In the genomic region with DNA sequence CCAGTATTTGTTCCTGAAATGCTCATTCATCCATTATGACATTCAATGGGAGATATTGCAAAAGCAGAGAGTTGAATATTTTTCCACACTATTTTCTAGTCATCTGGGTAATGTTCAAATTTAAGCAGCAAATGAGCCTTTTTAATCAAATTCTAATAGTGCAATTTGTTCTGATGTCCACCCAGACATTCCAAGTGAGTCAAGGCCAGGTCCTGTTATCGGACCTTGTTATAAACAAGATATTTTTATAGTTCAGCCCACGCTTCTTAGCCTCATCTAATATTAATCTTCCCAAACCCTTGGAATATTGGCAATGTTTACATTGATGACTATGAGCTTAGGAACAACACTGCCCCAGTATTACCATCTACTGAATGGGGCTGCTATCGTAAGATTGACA, we compare ENCODE assay signal across 24 cellular contexts.
"Had no signal": no experiment of that assay in that cellular context is flagged by ENCODE, and none has a peak within 500 bp of the region (broad histone marks: within the 10 kb centered on the region; RNA-seq: fewer than 3 reads in every experiment).

No MANE protein-coding gene starts in this region.

- H3K27ac ChIP-seq: body of pancreas, colonic mucosa had no signal

- H3K4me1 Mint-ChIP-seq: activated CD4-positive, alpha-beta T cell treated with anti-CD3 and anti-CD28 coated beads for 36 hours; activated CD4-positive, alpha-beta T cell treated with anti-CD3 and anti-CD28 coated beads, Interleukin-2, amount 10 ng/mL, durations not matched to agents 24 days and 14 days; activated naive CD4-positive, alpha-beta T cell treated with anti-CD3 and anti-CD28 coated beads, Interleukin-2, amount 10 ng/mL, durations not matched to agents 7 days and 5 days; activated naive CD8-positive, alpha-beta T cell treated with anti-CD3 and anti-CD28 coated beads, Interleukin-2, amount 10 ng/mL, durations not matched to agents 7 days and 5 days had no signal

- H3K36me3 Mint-ChIP-seq: activated CD4-positive, alpha-beta memory T cell treated with anti-CD3 and anti-CD28 coated beads for 36 hours; activated naive CD4-positive, alpha-beta T cell treated with anti-CD3 and anti-CD28 coated beads, Interleukin-2, amount 10 ng/mL, durations not matched to agents 7 days and 5 days; activated naive CD4-positive, alpha-beta T cell treated with anti-CD3 and anti-CD28 coated beads, Interleukin-2, amount 50 U/mL, for 72 hours; activated naive CD8-positive, alpha-beta T cell treated with anti-CD3 and anti-CD28 coated beads, Interleukin-2, amount 10 ng/mL, durations not matched to agents 7 days and 5 days had no signal

- H3K27ac Mint-ChIP-seq: activated CD4-positive, alpha-beta memory T cell treated with anti-CD3 and anti-CD28 coated beads for 36 hours; activated CD4-positive, alpha-beta T cell treated with anti-CD3 and anti-CD28 coated beads for 36 hours; activated CD4-positive, alpha-beta T cell treated with anti-CD3 and anti-CD28 coated beads, Interleukin-2, amount 10 ng/mL, durations not matched to agents 24 days and 14 days; activated CD8-positive, alpha-beta T cell treated with anti-CD3 and anti-CD28 coated beads, Interleukin-2, amount 10 ng/mL, durations not matched to agents 7 days and 5 days; activated naive CD4-positive, alpha-beta T cell treated with anti-CD3 and anti-CD28 coated beads, Interleukin-2, amount 10 ng/mL, durations not matched to agents 7 days and 5 days; activated naive CD4-positive, alpha-beta T cell treated with anti-CD3 and anti-CD28 coated beads, Interleukin-2, amount 50 U/mL, for 72 hours; activated naive CD8-positive, alpha-beta T cell treated with anti-CD3 and anti-CD28 coated beads, Interleukin-2, amount 10 ng/mL, durations not matched to agents 7 days and 5 days; activated T-cell treated with anti-CD3 and anti-CD28 coated beads, Interleukin-2, amount 50 U/mL, for 24 hours; activated T-cell treated with anti-CD3 and anti-CD28 coated beads, Interleukin-2, amount 50 U/mL, for 72 hours had no signal

- H3K27me3 ChIP-seq: body of pancreas, colonic mucosa had no signal

- H3K4me1 ChIP-seq: colonic mucosa had no signal

- DNase-seq: activated CD4-positive, alpha-beta memory T cell treated with anti-CD3 and anti-CD28 coated beads for 36 hours; activated CD4-positive, alpha-beta T cell treated with anti-CD3 and anti-CD28 coated beads for 36 hours; activated CD4-positive, alpha-beta T cell treated with anti-CD3 and anti-CD28 coated beads, Interleukin-2, amount 10 ng/mL, durations not matched to agents 24 days and 14 days; activated CD4-positive, CD25-positive, alpha-beta regulatory T cell; activated CD4-positive, CD25-positive, alpha-beta regulatory T cell treated with anti-CD3 and anti-CD28 coated beads, Interleukin-2, amount 50 U/mL, for 72 hours; activated CD8-positive, alpha-beta memory T cell treated with anti-CD3 and anti-CD28 coated beads, Interleukin-2, amount 50 U/mL, for 48 hours; activated CD8-positive, alpha-beta T cell treated with anti-CD3 and anti-CD28 coated beads, Interleukin-2, amount 10 ng/mL, durations not matched to agents 7 days and 5 days; activated gamma-delta T cell; activated naive CD4-positive, alpha-beta T cell; activated naive CD4-positive, alpha-beta T cell treated with anti-CD3 and anti-CD28 coated beads, Interleukin-2, amount 10 ng/mL, durations not matched to agents 7 days and 5 days; activated naive CD8-positive, alpha-beta T cell treated with anti-CD3 and anti-CD28 coated beads, Interleukin-2, amount 10 ng/mL, durations not matched to agents 7 days and 5 days; activated T-cell treated with anti-CD3 and anti-CD28 coated beads for 4 hours; activated T-cell treated with anti-CD3 and anti-CD28 coated beads, Interleukin-2, amount 50 U/mL, for 24 hours; activated T-cell treated with anti-CD3 and anti-CD28 coated beads, Interleukin-2, amount 50 U/mL, for 72 hours; amniotic stem cell; anterior cingulate cortex; body of pancreas; caudate nucleus; colonic mucosa; effector CD8-positive, alpha-beta T cell; foreskin fibroblast; head of caudate nucleus; T-helper 2 cell had no signal

- H3K4me3 ChIP-seq: body of pancreas, colonic mucosa had no signal

- H3K9me3 ChIP-seq: body of pancreas, colonic mucosa had no signal

- H3K9me3 Mint-ChIP-seq: activated CD4-positive, alpha-beta memory T cell treated with anti-CD3 and anti-CD28 coated beads for 36 hours; activated CD4-positive, alpha-beta T cell treated with anti-CD3 and anti-CD28 coated beads, Interleukin-2, amount 10 ng/mL, durations not matched to agents 24 days and 14 days; activated naive CD4-positive, alpha-beta T cell treated with anti-CD3 and anti-CD28 coated beads, Interleukin-2, amount 10 ng/mL, durations not matched to agents 7 days and 5 days; activated naive CD4-positive, alpha-beta T cell treated with anti-CD3 and anti-CD28 coated beads, Interleukin-2, amount 50 U/mL, for 72 hours; activated naive CD8-positive, alpha-beta T cell treated with anti-CD3 and anti-CD28 coated beads, Interleukin-2, amount 10 ng/mL, durations not matched to agents 7 days and 5 days; activated T-cell treated with anti-CD3 and anti-CD28 coated beads, Interleukin-2, amount 50 U/mL, for 24 hours; activated T-cell treated with anti-CD3 and anti-CD28 coated beads, Interleukin-2, amount 50 U/mL, for 72 hours had no signal

- H3K27me3 Mint-ChIP-seq: activated CD4-positive, alpha-beta memory T cell treated with anti-CD3 and anti-CD28 coated beads for 36 hours; activated CD4-positive, alpha-beta T cell treated with anti-CD3 and anti-CD28 coated beads for 36 hours; activated CD4-positive, alpha-beta T cell treated with anti-CD3 and anti-CD28 coated beads, Interleukin-2, amount 10 ng/mL, durations not matched to agents 24 days and 14 days; activated naive CD4-positive, alpha-beta T cell treated with anti-CD3 and anti-CD28 coated beads, Interleukin-2, amount 10 ng/mL, durations not matched to agents 7 days and 5 days; activated naive CD8-positive, alpha-beta T cell treated with anti-CD3 and anti-CD28 coated beads, Interleukin-2, amount 10 ng/mL, durations not matched to agents 7 days and 5 days; activated T-cell treated with anti-CD3 and anti-CD28 coated beads, Interleukin-2, amount 50 U/mL, for 24 hours had no signal

- H3K4me3 Mint-ChIP-seq: activated CD4-positive, alpha-beta memory T cell treated with anti-CD3 and anti-CD28 coated beads for 36 hours; activated CD4-positive, alpha-beta T cell treated with anti-CD3 and anti-CD28 coated beads for 36 hours; activated CD4-positive, alpha-beta T cell treated with anti-CD3 and anti-CD28 coated beads, Interleukin-2, amount 10 ng/mL, durations not matched to agents 24 days and 14 days; activated CD8-positive, alpha-beta T cell treated with anti-CD3 and anti-CD28 coated beads, Interleukin-2, amount 10 ng/mL, durations not matched to agents 7 days and 5 days; activated naive CD4-positive, alpha-beta T cell treated with anti-CD3 and anti-CD28 coated beads, Interleukin-2, amount 10 ng/mL, durations not matched to agents 7 days and 5 days; activated naive CD8-positive, alpha-beta T cell treated with anti-CD3 and anti-CD28 coated beads, Interleukin-2, amount 10 ng/mL, durations not matched to agents 7 days and 5 days; activated T-cell treated with anti-CD3 and anti-CD28 coated beads, Interleukin-2, amount 50 U/mL, for 24 hours; activated T-cell treated with anti-CD3 and anti-CD28 coated beads, Interleukin-2, amount 50 U/mL, for 72 hours had no signal

- H3K36me3 ChIP-seq: colonic mucosa had no signal
